ENCODE assay signal across 24 cellular contexts in genomic region chr4:112127048-112127637, GRCh38. TPM values are rescaled to one million over a fixed set of nuclear protein-coding genes. Genes with fewer than 3 reads are reported as not detected.
DNase-seq lines count a peak whose midpoint lies in the region; ATAC-seq and TF ChIP-seq lines count a peak whose summit lies in the region.
"Had no signal": no experiment of that assay in that cellular context is flagged by ENCODE, and none has a peak within 500 bp of the region (broad histone marks: within the 10 kb centered on the region; RNA-seq: fewer than 3 reads in every experiment).

No MANE protein-coding gene starts in this region.

- H3K27ac ChIP-seq in SK-N-SH (ENCODE audit: low read depth in 2 of 2, low read length in 1 of 2) (peak overlapping the region in 1 of 2 experiments; percentile 29; a peak in 2 of 4 replicates), tibial artery (peak overlapping the region; percentile 39 to 48)
- H3K27ac ChIP-seq: spleen had no signal

- CTCF ChIA-PET in SK-N-SH (lab: Yijun Ruan, JAX), result interaction anchor here (0.8 kb wide), 1 partner anchor 27 kb away, joined by 3 read pairs; no protein-coding TSS in a partner anchor

- WGBS in SK-N-SH (ENCODE audit: low lambda C conversion rate), result 39% methylated on average over 2 of the region's 2 CpGs

- no peaks in the 10 kb centered on the region for H3K9me2 ChIP-seq in SK-N-SH

- H3K9ac ChIP-seq in SK-N-SH, result no peak overlapping the region; the same call in 1 of the 2 replicates

- intact Hi-C loops in Right ventricle myocardium superior (cut with DNase I), result no loop called here
- intact Hi-C loops in Right ventricle myocardium inferior (cut with DNase I), result no loop called here
- intact Hi-C loops in tibial artery (cut with DNase I; ENCODE audit: low total_unique reads), result no loop called here

- H3K4me2 ChIP-seq in SK-N-SH, result peak overlapping the region; percentile 11; the same call in 1 of the 2 replicates

- TF ChIP-seq RAD21 in SK-N-SH (IDR thresholded peaks at IDR 0.05; ENCODE audit: low read length), result no peak

- peak; percentile 87 for ATAC-seq in Right ventricle myocardium superior (ENCODE audit: poor library complexity)
- no peak for ATAC-seq in Right ventricle myocardium inferior
- ATAC-seq: effector memory CD8-positive, alpha-beta T cell; left lobe of liver; Panc1 had no signal

- no peak for TF ChIP-seq EP300 in SK-N-SH (IDR thresholded peaks at IDR 0.05; ENCODE audit: borderline replicate concordance in 1 of 2, low read depth in 1 of 2, low read length in 1 of 2)

- peaks cover 6% of the 10 kb centered on the region for H3F3A ChIP-seq in SK-N-SH (replicated peaks; ENCODE audit: insufficient read depth)

- no peak overlapping the region for H3K4me3 ChIP-seq in SK-N-SH (ENCODE audit: low read depth in 2 of 2, low read length in 1 of 2)
- H3K4me3 ChIP-seq in fibroblast of the aortic adventitia (ENCODE audit: low read depth, low read length), result no peak overlapping the region
- peak overlapping the region in 1 of 2 donors; percentile 4 for H3K4me3 ChIP-seq in tibial artery
- H3K4me3 ChIP-seq: spleen had no signal

- DNase-seq in Right ventricle myocardium superior, result no peak
- DNase-seq in Right ventricle myocardium inferior (ENCODE audit: missing footprints), result no peak
- no peak for DNase-seq in SK-N-SH
- DNase-seq in fibroblast of the aortic adventitia (ENCODE audit: low read depth), result peak; percentile 34
- no peak for DNase-seq in tibial artery
- no peak for DNase-seq in NCI-H524 treated with DMSO at 0.1 percent for 48 hours (lab: John Stamatoyannopoulos, UW)
- no peak for DNase-seq in stimulated activated CD4-positive, alpha-beta T cell treated with anti-CD3 and anti-CD28 coated beads, Interleukin-4, amount 100 ng/mL, for 1 hour
- DNase-seq in NCI-H1105 (lab: John Stamatoyannopoulos, UW), result no peak
- DNase-seq: activated CD4-positive, CD25-positive, alpha-beta regulatory T cell; activated CD8-positive, alpha-beta T cell treated with anti-CD3 and anti-CD28 coated beads for 36 hours; activated naive CD4-positive, alpha-beta T cell; activated T-cell treated with anti-CD3 and anti-CD28 coated beads, Interleukin-2, amount 50 U/mL, for 1 hour; anterior cingulate cortex; C1 segment of cervical spinal cord; Calu3; effector memory CD8-positive, alpha-beta T cell; glutamatergic neuron; KG1; midbrain; MV-4-11; NCI-H187 treated with DMSO at 0.1 percent for 48 hours; spleen had no signal

- TF ChIP-seq CTCF in SK-N-SH (IDR thresholded peaks at IDR 0.05), result no peak
- no peak for TF ChIP-seq CTCF in fibroblast of the aortic adventitia (IDR thresholded peaks at IDR 0.05; ENCODE audit: insufficient read depth, low read length)
- no peak for TF ChIP-seq CTCF in tibial artery (IDR thresholded peaks at IDR 0.05)

- H3K9me3 ChIP-seq in SK-N-SH, result no peaks in the 10 kb centered on the region
- no peaks in the 10 kb centered on the region for H3K9me3 ChIP-seq in tibial artery
- H3K9me3 ChIP-seq: spleen had no signal

- no peaks in the 10 kb centered on the region for H4K20me1 ChIP-seq in SK-N-SH (ENCODE audit: insufficient read depth)

- H3K27me3 ChIP-seq in SK-N-SH (ENCODE audit: insufficient read depth) (no peaks in the 10 kb centered on the region), tibial artery (no peaks in the 10 kb centered on the region)
- H3K27me3 ChIP-seq: spleen had no signal

- H3K79me2 ChIP-seq in SK-N-SH (ENCODE audit: insufficient read depth), result no peaks in the 10 kb centered on the region

- H2AFZ ChIP-seq in SK-N-SH (ENCODE audit: low read depth), result peak overlapping the region; percentile 80

- H3K4me1 ChIP-seq in SK-N-SH (ENCODE audit: control insufficient read depth in 1 of 2, insufficient read depth in 2 of 2, low read depth in 1 of 2, low read length in 1 of 2) (peaks cover 0 to 13% of the 10 kb centered on the region in 2 experiments; a peak in 3 of 4 replicates), tibial artery (peaks cover 0 to 26% (median 0%) of the 10 kb centered on the region in 4 donors)
- H3K4me1 ChIP-seq: spleen had no signal

- POLR2A ChIA-PET in SK-N-SH (lab: Yijun Ruan, JAX), result no interaction called here

- H3K36me3 ChIP-seq in SK-N-SH (replicated peaks in 1 of 2; ENCODE audit: control insufficient read depth in 1 of 2, insufficient read depth in 2 of 2, low read length in 1 of 2), result no peaks in the 10 kb centered on the region
- no peaks in the 10 kb centered on the region for H3K36me3 ChIP-seq in tibial artery
- H3K36me3 ChIP-seq: spleen had no signal

TF ChIP-seq in SK-N-SH, 30 proteins besides CTCF, POLR2A, EP300 and RAD21:
- TF ChIP-seq MXI1 (IDR thresholded peaks at IDR 0.05; ENCODE audit: low read depth, low read length) (no peak), USF1 (IDR thresholded peaks at IDR 0.05; ENCODE audit: borderline replicate concordance, low read depth) (no peak), NFIC (IDR thresholded peaks at IDR 0.05; ENCODE audit: borderline replicate concordance) (no peak), TEAD4 (IDR thresholded peaks at IDR 0.05; ENCODE audit: borderline replicate concordance, insufficient read depth) (no peak), IRF3 (IDR thresholded peaks at IDR 0.05; ENCODE audit: low read depth, low read length) (no peak), SMC3 (IDR thresholded peaks at IDR 0.05; ENCODE audit: low read depth, low read length) (no peak), JUND (IDR thresholded peaks at IDR 0.05) (no peak), PBX3 (IDR thresholded peaks at IDR 0.05) (no peak), RXRA (IDR thresholded peaks at IDR 0.05; ENCODE audit: borderline replicate concordance, low read depth) (no peak), POLR2AphosphoS5 (IDR thresholded peaks at IDR 0.05; ENCODE audit: low read depth, low read length) (no peak), YY1 (IDR thresholded peaks at IDR 0.05; ENCODE audit: low read depth) (no peak), TAF1 (IDR thresholded peaks at IDR 0.05; ENCODE audit: borderline replicate concordance, low read depth, low read length) (no peak)

RNA-seq across cellular contexts. Expression of gene FAM241A, which starts 18.1 kb away (rescaled TPM):
- 7.4 TPM for total RNA-seq in Right ventricle myocardium superior
- total RNA-seq in Right ventricle myocardium inferior, result 8.8 TPM
- 0.28 and 0.44 TPM in 2 replicates for polyA plus RNA-seq in SK-N-SH (2012; rRNA removed)
- polyA plus RNA-seq in SK-N-SH (2012; cell fraction: cytosol; rRNA removed), result 0.63 and 0.85 TPM in 2 replicates
- 0.32 and 0.35 TPM in 2 replicates for polyA plus RNA-seq in SK-N-SH (2012; cell fraction: nucleus; rRNA removed)
- 0.90 and 5.1 TPM in 2 replicates for total RNA-seq in fibroblast of the aortic adventitia (ENCODE audit: low replicate concordance)
